In genomic region chr12:131661994-131662304, GRCh38 we compare ENCODE assay signal across 8 cellular contexts. TPM values are rescaled to one million over a fixed set of nuclear protein-coding genes. Genes with fewer than 3 reads are reported as not detected.
DNase-seq lines count a peak whose midpoint lies in the region; ATAC-seq and TF ChIP-seq lines count a peak whose summit lies in the region.
"Not testable (repeated sequence)": the region's sequence is repeated elsewhere in the genome, so short reads cannot be mapped to it uniquely, and the experiment has no call there.

No MANE protein-coding gene starts in this region.

- H3K4me3 Mint-ChIP-seq in CD4-positive, alpha-beta memory T cell: peak overlapping the region in 5 of 8 donors; percentile 58 to 78 (median 65)
- H3K4me3 Mint-ChIP-seq in T-helper 17 cell: peak overlapping the region; percentile 77
- H3K4me3 Mint-ChIP-seq in activated CD8-positive, alpha-beta memory T cell treated with anti-CD3 and anti-CD28 coated beads, Interleukin-2, amount 10 ng/mL, durations not matched to agents 7 days and 5 days: not testable (repeated sequence)
- H3K4me3 Mint-ChIP-seq in activated naive CD4-positive, alpha-beta T cell treated with anti-CD3 and anti-CD28 coated beads, Interleukin-2, amount 10 ng/mL, durations not matched to agents 7 days and 5 days: peak overlapping the region; percentile 23
- peak overlapping the region in 1 of 2 donors; percentile 74 for H3K4me3 Mint-ChIP-seq in effector memory CD8-positive, alpha-beta T cell
- peak overlapping the region in 9 of 10 donors; percentile 60 to 78 (median 71) for H3K4me3 Mint-ChIP-seq in naive thymus-derived CD4-positive, alpha-beta T cell
- peak overlapping the region; percentile 53 for H3K4me3 Mint-ChIP-seq in stimulated activated memory B cell treated with anti-CD40 and anti-IgM and Interleukin-4, amounts not matched to agents 10 μg/mL and 1 μg/mL and 100 μg/mL, for 72 hours

- H3K4me3 ChIP-seq in CD4-positive, alpha-beta memory T cell (ENCODE audit: low read length in 2 of 2); left lung; naive thymus-derived CD4-positive, alpha-beta T cell (ENCODE audit: low read length): not testable (repeated sequence)

- CTCF ChIA-PET in CD4-positive, alpha-beta memory T cell (lab: Charles Lee; ENCODE audit: partially characterized antibody); activated CD8-positive, alpha-beta memory T cell treated with anti-CD3 and anti-CD28 coated beads, Interleukin-2, amount 10 ng/mL, durations not matched to agents 7 days and 5 days (lab: Charles Lee); activated naive CD4-positive, alpha-beta T cell treated with anti-CD3 and anti-CD28 coated beads, Interleukin-2, amount 10 ng/mL, durations not matched to agents 7 days and 5 days (lab: Charles Lee); naive thymus-derived CD4-positive, alpha-beta T cell (lab: Charles Lee): not testable (repeated sequence)

- not testable (repeated sequence) for H3K27ac ChIP-seq in CD4-positive, alpha-beta memory T cell (ENCODE audit: low read depth, low read length); left lung; naive thymus-derived CD4-positive, alpha-beta T cell (ENCODE audit: low read depth, low read length)

- DNase-seq in CD4-positive, alpha-beta memory T cell; T-helper 17 cell; activated CD8-positive, alpha-beta memory T cell treated with anti-CD3 and anti-CD28 coated beads, Interleukin-2, amount 10 ng/mL, durations not matched to agents 7 days and 5 days; activated naive CD4-positive, alpha-beta T cell treated with anti-CD3 and anti-CD28 coated beads, Interleukin-2, amount 10 ng/mL, durations not matched to agents 7 days and 5 days; effector memory CD8-positive, alpha-beta T cell; left lung; naive thymus-derived CD4-positive, alpha-beta T cell: not testable (repeated sequence)

- not testable (repeated sequence) for H3K36me3 ChIP-seq in CD4-positive, alpha-beta memory T cell (ENCODE audit: insufficient read depth, low read length); left lung; naive thymus-derived CD4-positive, alpha-beta T cell (ENCODE audit: control insufficient read depth in 2 of 3, insufficient read depth in 3 of 3, low read length in 3 of 3)

- H3K27me3 ChIP-seq in CD4-positive, alpha-beta memory T cell (ENCODE audit: insufficient read depth, low read length); naive thymus-derived CD4-positive, alpha-beta T cell (ENCODE audit: control insufficient read depth in 2 of 2, insufficient read depth in 2 of 2, low read length in 2 of 2): not testable (repeated sequence)
- peaks cover 5 to 29% of the 10 kb centered on the region in 2 donors for H3K27me3 ChIP-seq in left lung

- intact Hi-C loops in CD4-positive, alpha-beta memory T cell (cut with micrococcal nuclease): loop anchor here (10.0 kb wide), 1 partner anchor 367 kb away; no protein-coding TSS in a partner anchor
- intact Hi-C loops in left lung (cut with DNase I); naive thymus-derived CD4-positive, alpha-beta T cell (cut with micrococcal nuclease): not testable (repeated sequence)

- not testable (repeated sequence) for H3K9me3 ChIP-seq in CD4-positive, alpha-beta memory T cell (ENCODE audit: control insufficient read depth in 1 of 2, low read length in 2 of 2); T-helper 17 cell (ENCODE audit: control insufficient read depth, low read length, poor library complexity, severe bottlenecking); left lung; naive thymus-derived CD4-positive, alpha-beta T cell (ENCODE audit: control insufficient read depth in 2 of 3, low read length in 3 of 3)

- H3K4me1 ChIP-seq in CD4-positive, alpha-beta memory T cell (ENCODE audit: insufficient read depth, low read length); left lung; naive thymus-derived CD4-positive, alpha-beta T cell (ENCODE audit: control insufficient read depth in 2 of 2, insufficient read depth in 2 of 2, low read length in 2 of 2): not testable (repeated sequence)

- POLR2A ChIA-PET in CD4-positive, alpha-beta memory T cell (lab: Charles Lee; ENCODE audit: partially characterized antibody); naive thymus-derived CD4-positive, alpha-beta T cell (lab: Charles Lee): not testable (repeated sequence)

- not testable (repeated sequence) for TF ChIP-seq CTCF in left lung (IDR thresholded peaks at IDR 0.05)

- H3K27me3 Mint-ChIP-seq in CD4-positive, alpha-beta memory T cell: peaks cover 8 to 14% of the 10 kb centered on the region in 2 donors
- H3K27me3 Mint-ChIP-seq in T-helper 17 cell: not testable (repeated sequence)
- peaks cover 13% of the 10 kb centered on the region for H3K27me3 Mint-ChIP-seq in activated CD8-positive, alpha-beta memory T cell treated with anti-CD3 and anti-CD28 coated beads, Interleukin-2, amount 10 ng/mL, durations not matched to agents 7 days and 5 days
- H3K27me3 Mint-ChIP-seq in activated naive CD4-positive, alpha-beta T cell treated with anti-CD3 and anti-CD28 coated beads, Interleukin-2, amount 10 ng/mL, durations not matched to agents 7 days and 5 days: peaks cover 21% of the 10 kb centered on the region
- peaks cover 7 to 30% of the 10 kb centered on the region in 2 donors for H3K27me3 Mint-ChIP-seq in effector memory CD8-positive, alpha-beta T cell
- peaks cover 0 to 10% (median 4%) of the 10 kb centered on the region in 5 donors for H3K27me3 Mint-ChIP-seq in naive thymus-derived CD4-positive, alpha-beta T cell
- H3K27me3 Mint-ChIP-seq in stimulated activated memory B cell treated with anti-CD40 and anti-IgM and Interleukin-4, amounts not matched to agents 10 μg/mL and 1 μg/mL and 100 μg/mL, for 72 hours: peaks cover 23% of the 10 kb centered on the region

- H3K27ac Mint-ChIP-seq in CD4-positive, alpha-beta memory T cell; T-helper 17 cell; activated CD8-positive, alpha-beta memory T cell treated with anti-CD3 and anti-CD28 coated beads, Interleukin-2, amount 10 ng/mL, durations not matched to agents 7 days and 5 days; activated naive CD4-positive, alpha-beta T cell treated with anti-CD3 and anti-CD28 coated beads, Interleukin-2, amount 10 ng/mL, durations not matched to agents 7 days and 5 days; effector memory CD8-positive, alpha-beta T cell; stimulated activated memory B cell treated with anti-CD40 and anti-IgM and Interleukin-4, amounts not matched to agents 10 μg/mL and 1 μg/mL and 100 μg/mL, for 72 hours: not testable (repeated sequence)
- H3K27ac Mint-ChIP-seq in naive thymus-derived CD4-positive, alpha-beta T cell: peak overlapping the region in 1 of 9 donors; percentile 48

- not testable (repeated sequence) for H3K9me3 Mint-ChIP-seq in CD4-positive, alpha-beta memory T cell; activated CD8-positive, alpha-beta memory T cell treated with anti-CD3 and anti-CD28 coated beads, Interleukin-2, amount 10 ng/mL, durations not matched to agents 7 days and 5 days (ENCODE audit: low read depth); activated naive CD4-positive, alpha-beta T cell treated with anti-CD3 and anti-CD28 coated beads, Interleukin-2, amount 10 ng/mL, durations not matched to agents 7 days and 5 days; effector memory CD8-positive, alpha-beta T cell; naive thymus-derived CD4-positive, alpha-beta T cell; stimulated activated memory B cell treated with anti-CD40 and anti-IgM and Interleukin-4, amounts not matched to agents 10 μg/mL and 1 μg/mL and 100 μg/mL, for 72 hours

- not testable (repeated sequence) for H3K4me1 Mint-ChIP-seq in CD4-positive, alpha-beta memory T cell; T-helper 17 cell; activated CD8-positive, alpha-beta memory T cell treated with anti-CD3 and anti-CD28 coated beads, Interleukin-2, amount 10 ng/mL, durations not matched to agents 7 days and 5 days; activated naive CD4-positive, alpha-beta T cell treated with anti-CD3 and anti-CD28 coated beads, Interleukin-2, amount 10 ng/mL, durations not matched to agents 7 days and 5 days; effector memory CD8-positive, alpha-beta T cell (ENCODE audit: low read depth in 2 of 2); stimulated activated memory B cell treated with anti-CD40 and anti-IgM and Interleukin-4, amounts not matched to agents 10 μg/mL and 1 μg/mL and 100 μg/mL, for 72 hours
- H3K4me1 Mint-ChIP-seq in naive thymus-derived CD4-positive, alpha-beta T cell: peaks cover 0 to 11% (median 8%) of the 10 kb centered on the region in 7 donors

- ATAC-seq in T-helper 17 cell (peak; percentile 53), left lung (peak; percentile 11)
- peak; percentile 20 for ATAC-seq in activated CD8-positive, alpha-beta memory T cell treated with anti-CD3 and anti-CD28 coated beads, Interleukin-2, amount 10 ng/mL, durations not matched to agents 7 days and 5 days
- ATAC-seq in effector memory CD8-positive, alpha-beta T cell (replicated peaks): peak; percentile 55
- peak; percentile 56 for ATAC-seq in naive thymus-derived CD4-positive, alpha-beta T cell
- peak; percentile 4 for ATAC-seq in stimulated activated memory B cell treated with anti-CD40 and anti-IgM and Interleukin-4, amounts not matched to agents 10 μg/mL and 1 μg/mL and 100 μg/mL, for 72 hours

- H3K36me3 Mint-ChIP-seq in CD4-positive, alpha-beta memory T cell; T-helper 17 cell (ENCODE audit: low read depth); activated CD8-positive, alpha-beta memory T cell treated with anti-CD3 and anti-CD28 coated beads, Interleukin-2, amount 10 ng/mL, durations not matched to agents 7 days and 5 days; activated naive CD4-positive, alpha-beta T cell treated with anti-CD3 and anti-CD28 coated beads, Interleukin-2, amount 10 ng/mL, durations not matched to agents 7 days and 5 days; effector memory CD8-positive, alpha-beta T cell (ENCODE audit: insufficient read depth); naive thymus-derived CD4-positive, alpha-beta T cell; stimulated activated memory B cell treated with anti-CD40 and anti-IgM and Interleukin-4, amounts not matched to agents 10 μg/mL and 1 μg/mL and 100 μg/mL, for 72 hours: not testable (repeated sequence)

RNA-seq across cellular contexts. Expression of gene SFSWAP, which starts 48.9 kb away (rescaled TPM):
- 10 to 100 TPM; 95.7 to 96.8 TPM for total RNA-seq in CD4-positive, alpha-beta memory T cell
- polyA plus RNA-seq in CD4-positive, alpha-beta memory T cell: 10 to 100 TPM in 1 of 2 donors, 1 to 10 TPM in 1; 9.8 to 25.7 TPM
- total RNA-seq in T-helper 17 cell (10 to 100 TPM; 80.0 to 87.8 TPM), left lung (10 to 100 TPM; 26.0 to 38.3 TPM)
- total RNA-seq in activated CD8-positive, alpha-beta memory T cell treated with anti-CD3 and anti-CD28 coated beads, Interleukin-2, amount 10 ng/mL, durations not matched to agents 7 days and 5 days: 10 to 100 TPM; 54.9 to 55.9 TPM
- total RNA-seq in naive thymus-derived CD4-positive, alpha-beta T cell: 100 to 1,000 TPM in 2 of 5 experiments, 10 to 100 TPM in 3; 65.6 to 120 (median 98.4) TPM
- polyA plus RNA-seq in naive thymus-derived CD4-positive, alpha-beta T cell: 10 to 100 TPM; 16.9 to 23.9 TPM

Comparison
In these comparisons a context has a peak if more than half of its experiments do, and no peak if none do; other contexts are left out.
1. ATAC-seq: peak in every context shown above with its lines; median percentile 56 in naive thymus-derived CD4-positive, alpha-beta T cell; 55 in effector memory CD8-positive, alpha-beta T cell; 53 in T-helper 17 cell; 20 in activated CD8-positive, alpha-beta memory T cell treated with anti-CD3 and anti-CD28 coated beads, Interleukin-2, amount 10 ng/mL, durations not matched to agents 7 days and 5 days; 11 in left lung; 4 in stimulated activated memory B cell treated with anti-CD40 and anti-IgM and Interleukin-4, amounts not matched to agents 10 μg/mL and 1 μg/mL and 100 μg/mL, for 72 hours.